In the genomic region with DNA sequence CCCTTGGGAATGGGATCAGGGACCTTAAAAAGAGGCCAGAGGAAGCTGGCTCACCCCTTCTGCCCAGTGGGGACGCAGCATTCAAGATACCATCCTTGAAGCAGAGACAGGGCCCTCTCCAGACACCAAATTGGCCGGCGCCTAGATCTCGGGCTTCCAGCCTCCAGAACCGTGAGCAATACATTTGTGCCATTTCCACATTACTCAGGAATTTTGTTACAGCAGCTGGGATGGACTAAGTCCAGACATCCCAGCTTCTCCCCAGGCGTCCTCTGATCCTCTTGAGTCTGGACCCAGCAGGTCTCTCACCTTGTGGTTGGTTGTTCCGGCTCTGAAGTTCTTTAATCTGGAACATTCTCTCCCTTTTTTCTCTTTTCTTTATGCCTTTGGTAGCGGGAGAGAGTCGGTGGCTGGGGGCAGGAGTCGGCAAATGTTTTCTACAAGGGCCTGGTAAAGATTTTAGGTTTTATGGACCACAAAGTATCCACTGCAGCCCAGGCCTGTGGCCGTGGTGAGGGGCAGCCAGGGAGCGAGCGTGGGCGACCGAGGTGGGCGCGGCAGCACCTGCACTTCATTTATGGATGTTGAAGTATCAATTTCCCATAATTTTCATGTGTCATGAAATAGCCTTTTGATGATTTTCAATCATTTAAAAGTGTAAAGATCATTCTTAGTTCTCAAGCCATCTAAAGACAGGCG, we compare ENCODE assay signal across 17 cellular contexts. TPM values are rescaled to one million over a fixed set of nuclear protein-coding genes. Genes with fewer than 3 reads are reported as not detected.
A peak's percentile ranks its signal among the peaks of the same experiment; 100 is the strongest.
DNase-seq lines count a peak whose midpoint lies in the region; ATAC-seq and TF ChIP-seq lines count a peak whose summit lies in the region.
"Had no signal": no experiment of that assay in that cellular context is flagged by ENCODE, and none has a peak within 500 bp of the region (broad histone marks: within the 10 kb centered on the region; RNA-seq: fewer than 3 reads in every experiment).

No MANE protein-coding gene starts in this region.

- no peaks in the 10 kb centered on the region for H3K36me3 Mint-ChIP-seq in activated CD4-positive, alpha-beta T cell treated with anti-CD3 and anti-CD28 coated beads for 36 hours (ENCODE audit: low read depth)
- no peaks in the 10 kb centered on the region for H3K36me3 Mint-ChIP-seq in activated CD4-positive, alpha-beta T cell treated with anti-CD3 and anti-CD28 coated beads, Interleukin-2, amount 10 ng/mL, durations not matched to agents 24 days and 14 days (ENCODE audit: low read depth)
- H3K36me3 Mint-ChIP-seq in nephron (ENCODE audit: low read depth) = no peaks in the 10 kb centered on the region
- H3K36me3 Mint-ChIP-seq in activated CD4-positive, alpha-beta memory T cell treated with anti-CD3 and anti-CD28 coated beads for 36 hours = no peaks in the 10 kb centered on the region

- no peaks in the 10 kb centered on the region for H3K27me3 ChIP-seq in transverse colon

- TF ChIP-seq EP300 in transverse colon (IDR thresholded peaks at IDR 0.05; ENCODE audit: low read depth) = no peak

- DNase-seq in activated CD4-positive, alpha-beta T cell treated with anti-CD3 and anti-CD28 coated beads for 36 hours = peak; percentile 4
- no peak for DNase-seq in activated CD4-positive, alpha-beta T cell treated with anti-CD3 and anti-CD28 coated beads, Interleukin-2, amount 10 ng/mL, durations not matched to agents 24 days and 14 days
- DNase-seq in choroid plexus epithelial cell (ENCODE audit: low read depth) (peak; percentile 30), transverse colon (no peak), SKM-1 treated with dmso at 0.1 percent for 144 hours (lab: John Stamatoyannopoulos, UW; ENCODE audit: unreplicated experiment) (no peak), left lobe of liver (ENCODE audit: low spot score) (no peak)
- DNase-seq in activated CD4-positive, alpha-beta memory T cell treated with anti-CD3 and anti-CD28 coated beads for 36 hours = no peak
- DNase-seq: 8988T, AML-193, Calu3, DMS 273 treated with DMSO at 0.1 percent for 48 hours had no signal

- H3K27me3 Mint-ChIP-seq in activated CD4-positive, alpha-beta T cell treated with anti-CD3 and anti-CD28 coated beads for 36 hours = no peaks in the 10 kb centered on the region
- peaks cover 2% of the 10 kb centered on the region for H3K27me3 Mint-ChIP-seq in activated CD4-positive, alpha-beta T cell treated with anti-CD3 and anti-CD28 coated beads, Interleukin-2, amount 10 ng/mL, durations not matched to agents 24 days and 14 days
- H3K27me3 Mint-ChIP-seq in nephron (ENCODE audit: low read depth) = peaks cover 37% of the 10 kb centered on the region
- peaks cover 2% of the 10 kb centered on the region for H3K27me3 Mint-ChIP-seq in activated CD4-positive, alpha-beta memory T cell treated with anti-CD3 and anti-CD28 coated beads for 36 hours

- CTCF ChIA-PET in activated CD4-positive, alpha-beta T cell treated with anti-CD3 and anti-CD28 coated beads for 36 hours (lab: Charles Lee) = interaction anchor here (0.7 kb wide), 1 partner anchor 1390 kb away, joined by 3 read pairs; no protein-coding TSS in a partner anchor
- CTCF ChIA-PET in activated CD4-positive, alpha-beta memory T cell treated with anti-CD3 and anti-CD28 coated beads for 36 hours (lab: Charles Lee) = interaction anchor here (1.7 kb wide), 1 partner anchor 101 kb away, joined by 7 read pairs; no protein-coding TSS in a partner anchor

- H3K36me3 ChIP-seq in transverse colon = no peaks in the 10 kb centered on the region
- H3K36me3 ChIP-seq: BLaER1 had no signal

- H3K4me3 ChIP-seq in choroid plexus epithelial cell (ENCODE audit: low read depth, low read length) = no peak overlapping the region
- H3K4me3 ChIP-seq in transverse colon = no peak overlapping the region
- H3K4me3 ChIP-seq: BLaER1 had no signal

- H3K27ac Mint-ChIP-seq in activated CD4-positive, alpha-beta T cell treated with anti-CD3 and anti-CD28 coated beads for 36 hours = no peak overlapping the region
- no peak overlapping the region for H3K27ac Mint-ChIP-seq in activated CD4-positive, alpha-beta T cell treated with anti-CD3 and anti-CD28 coated beads, Interleukin-2, amount 10 ng/mL, durations not matched to agents 24 days and 14 days
- no peak overlapping the region for H3K27ac Mint-ChIP-seq in nephron
- H3K27ac Mint-ChIP-seq in activated CD4-positive, alpha-beta memory T cell treated with anti-CD3 and anti-CD28 coated beads for 36 hours = no peak overlapping the region

- 91 to 94% methylated on average over 7 to 18 of the region's 18 CpGs for WGBS in transverse colon (ENCODE audit: low coverage in 1 of 2), 2 donors

- intact Hi-C loops in activated CD4-positive, alpha-beta T cell treated with anti-CD3 and anti-CD28 coated beads for 36 hours (cut with DNase I, micrococcal nuclease) = loop anchor here in 1 of 2 experiments (1.0 kb wide), 1 partner anchor 102 kb away; no protein-coding TSS in a partner anchor
- intact Hi-C loops in activated CD4-positive, alpha-beta T cell treated with anti-CD3 and anti-CD28 coated beads, Interleukin-2, amount 10 ng/mL, durations not matched to agents 24 days and 14 days (cut with micrococcal nuclease) = loop anchor here (2.0 kb wide), 1 partner anchor 101 kb away; no protein-coding TSS in a partner anchor
- intact Hi-C loops in transverse colon (cut with DNase I; ENCODE audit: low total_unique reads) = no loop called here
- intact Hi-C loops in activated CD4-positive, alpha-beta memory T cell treated with anti-CD3 and anti-CD28 coated beads for 36 hours (cut with micrococcal nuclease) = no loop called here

- peaks cover 11 to 19% (median 17%) of the 10 kb centered on the region in 4 donors for H3K4me1 ChIP-seq in transverse colon

- TF ChIP-seq CTCF in choroid plexus epithelial cell (conservative IDR thresholded peaks at IDR 0.05; ENCODE audit: low read depth, low read length) = no peak
- no peak for TF ChIP-seq CTCF in nephron (IDR thresholded peaks at IDR 0.05; ENCODE audit: unreplicated experiment in 3 of 3)
- TF ChIP-seq CTCF in transverse colon (IDR thresholded peaks at IDR 0.05) = no peak

- in situ Hi-C loops in transverse colon (cut with MboI; ENCODE audit: low pct_ligation_motif_present in 1 of 4, low pct_unique_long_range_greater_than_20kb in 1 of 4, low sequenced_read_pairs in 3 of 4) = no loop called here

- ATAC-seq in activated CD4-positive, alpha-beta T cell treated with anti-CD3 and anti-CD28 coated beads for 36 hours = no peak
- ATAC-seq in left lobe of liver = no peak
- ATAC-seq: HCT116 had no signal

- POLR2A ChIA-PET in activated CD4-positive, alpha-beta T cell treated with anti-CD3 and anti-CD28 coated beads for 36 hours (lab: Charles Lee) = no interaction called here
- POLR2A ChIA-PET in activated CD4-positive, alpha-beta memory T cell treated with anti-CD3 and anti-CD28 coated beads for 36 hours (lab: Charles Lee) = no interaction called here

- H3K27ac ChIP-seq in transverse colon = no peak overlapping the region
- H3K27ac ChIP-seq: BLaER1, HL-60 had no signal

- H3K4me1 Mint-ChIP-seq in activated CD4-positive, alpha-beta T cell treated with anti-CD3 and anti-CD28 coated beads for 36 hours = no peaks in the 10 kb centered on the region
- no peaks in the 10 kb centered on the region for H3K4me1 Mint-ChIP-seq in activated CD4-positive, alpha-beta T cell treated with anti-CD3 and anti-CD28 coated beads, Interleukin-2, amount 10 ng/mL, durations not matched to agents 24 days and 14 days
- H3K4me1 Mint-ChIP-seq in nephron = peaks cover 23% of the 10 kb centered on the region
- peaks cover 6% of the 10 kb centered on the region for H3K4me1 Mint-ChIP-seq in activated CD4-positive, alpha-beta memory T cell treated with anti-CD3 and anti-CD28 coated beads for 36 hours (ENCODE audit: low read depth)

- H3K9me3 Mint-ChIP-seq in activated CD4-positive, alpha-beta T cell treated with anti-CD3 and anti-CD28 coated beads for 36 hours (ENCODE audit: low read depth) = no peaks in the 10 kb centered on the region
- no peaks in the 10 kb centered on the region for H3K9me3 Mint-ChIP-seq in activated CD4-positive, alpha-beta T cell treated with anti-CD3 and anti-CD28 coated beads, Interleukin-2, amount 10 ng/mL, durations not matched to agents 24 days and 14 days
- H3K9me3 Mint-ChIP-seq in nephron = no peaks in the 10 kb centered on the region
- H3K9me3 Mint-ChIP-seq in activated CD4-positive, alpha-beta memory T cell treated with anti-CD3 and anti-CD28 coated beads for 36 hours = no peaks in the 10 kb centered on the region

- no peaks in the 10 kb centered on the region for H3K9me3 ChIP-seq in transverse colon
- H3K9me3 ChIP-seq: BLaER1 had no signal

- no peak overlapping the region for H3K4me3 Mint-ChIP-seq in activated CD4-positive, alpha-beta T cell treated with anti-CD3 and anti-CD28 coated beads for 36 hours
- no peak overlapping the region for H3K4me3 Mint-ChIP-seq in activated CD4-positive, alpha-beta T cell treated with anti-CD3 and anti-CD28 coated beads, Interleukin-2, amount 10 ng/mL, durations not matched to agents 24 days and 14 days
- peak overlapping the region in 2 of 3 experiments; percentile 34 to 42 for H3K4me3 Mint-ChIP-seq in nephron
- no peak overlapping the region for H3K4me3 Mint-ChIP-seq in activated CD4-positive, alpha-beta memory T cell treated with anti-CD3 and anti-CD28 coated beads for 36 hours

- TF ChIP-seq POLR2A in transverse colon (IDR thresholded peaks at IDR 0.05) = no peak

RNA-seq across cellular contexts. Expression of a gene that starts 4.8 kb away (rescaled TPM):
- total RNA-seq in activated CD4-positive, alpha-beta T cell treated with anti-CD3 and anti-CD28 coated beads for 36 hours = 1 to 10 TPM; 3.9 to 4.0 TPM
- 8.3 and 9.0 TPM in 2 replicates for total RNA-seq in activated CD4-positive, alpha-beta T cell treated with anti-CD3 and anti-CD28 coated beads, Interleukin-2, amount 10 ng/mL, durations not matched to agents 24 days and 14 days
- total RNA-seq in transverse colon (100 to 1,000 TPM in 2 of 4 donors, 10 to 100 TPM in 2; 56.0 to 195 (median 109) TPM), left lobe of liver (22.9 TPM)
- 1 to 10 TPM; 5.2 to 5.3 TPM for total RNA-seq in activated CD4-positive, alpha-beta memory T cell treated with anti-CD3 and anti-CD28 coated beads for 36 hours

RNA-seq across cellular contexts. Expression of a gene that starts 54.9 kb away (rescaled TPM):
- not detected for total RNA-seq in activated CD4-positive, alpha-beta T cell treated with anti-CD3 and anti-CD28 coated beads for 36 hours
- 0.07 and 0.21 TPM in 2 replicates for total RNA-seq in activated CD4-positive, alpha-beta T cell treated with anti-CD3 and anti-CD28 coated beads, Interleukin-2, amount 10 ng/mL, durations not matched to agents 24 days and 14 days
- 1 to 10 TPM in 2 of 4 donors, not detected in 2; 1.1 TPM for total RNA-seq in transverse colon
- not detected for total RNA-seq in activated CD4-positive, alpha-beta memory T cell treated with anti-CD3 and anti-CD28 coated beads for 36 hours
- not detected for total RNA-seq in left lobe of liver
- total RNA-seq: Daoy, H4 had no signal

Comparison
In these comparisons a context has a peak if more than half of its experiments do, and no peak if none do; other contexts are left out.
1. DNase-seq: peak in activated CD4-positive, alpha-beta T cell treated with anti-CD3 and anti-CD28 coated beads for 36 hours (single experiment) and choroid plexus epithelial cell (single experiment); none in activated CD4-positive, alpha-beta T cell treated with anti-CD3 and anti-CD28 coated beads, Interleukin-2, amount 10 ng/mL, durations not matched to agents 24 days and 14 days (single experiment), transverse colon (single experiment), activated CD4-positive, alpha-beta memory T cell treated with anti-CD3 and anti-CD28 coated beads for 36 hours (single experiment), SKM-1 treated with dmso at 0.1 percent for 144 hours (single experiment) and left lobe of liver (single experiment).
2. H3K4me3 Mint-ChIP-seq: peak in nephron (2 of 3); none in activated CD4-positive, alpha-beta T cell treated with anti-CD3 and anti-CD28 coated beads for 36 hours (single experiment), activated CD4-positive, alpha-beta T cell treated with anti-CD3 and anti-CD28 coated beads, Interleukin-2, amount 10 ng/mL, durations not matched to agents 24 days and 14 days (single experiment) and activated CD4-positive, alpha-beta memory T cell treated with anti-CD3 and anti-CD28 coated beads for 36 hours (single experiment).